8 cellular contexts compared by ENCODE assay signal in genomic region chr1:204494281-204495077, GRCh38. TPM values are rescaled to one million over a fixed set of nuclear protein-coding genes. Genes with fewer than 3 reads are reported as not detected.
A peak's percentile ranks its signal among the peaks of the same experiment; 100 is the strongest.
DNase-seq lines count a peak whose midpoint lies in the region; ATAC-seq, FAIRE-seq and TF ChIP-seq lines count a peak whose summit lies in the region.

TSS of gene PIK3C2B (minus strand) at chr1:204494805. CDS start at chr1:204469802, 25,003 bp downstream.

- FAIRE-seq in GM18507 (lab: Jason Lieb, UNC) (peak; percentile 83), GM12878 (lab: Jason Lieb, UNC) (no peak)

- peak within 1 kb of the TSS; percentile 92 for H3K4me3 ChIP-seq in GM12878

- 1% methylated on average over 58 of the region's 69 CpGs for WGBS in GM12878 (ENCODE audit: insufficient coverage, insufficient replicate concordance, low lambda C conversion rate, missing lambda C conversion rate)

- H3K36me3 ChIP-seq in GM12878 (ENCODE audit: control insufficient read depth in 2 of 2, insufficient read depth in 2 of 2, low read length in 1 of 2) = no peaks in the 10 kb centered on the region

- H3K9ac ChIP-seq in GM12878 (ENCODE audit: control insufficient read depth, insufficient read depth, low read length) = peak within 1 kb of the TSS; percentile 90

- peak; percentile 86 for TF ChIP-seq POLR2A in GM12878 (IDR thresholded peaks at IDR 0.05; ENCODE audit: low read depth, low read length)

- peak within 1 kb of the TSS; percentile 99 for H3K4me2 ChIP-seq in GM12878 (ENCODE audit: control insufficient read depth, insufficient read depth)

- SMC1A ChIA-PET in GM12878 (lab: Charles Lee; ENCODE audit: uncharacterized antibody, unreplicated experiment) = interaction anchor here (1.1 to 19.3 kb wide), 10 partner anchors 9 to 84 kb away, joined by 4 to 939 read pairs (median 18); partner anchors contain the start of gene MDM4

- H2AFZ ChIP-seq in GM12878 (ENCODE audit: control insufficient read depth, low read depth, low read length) = peak within 1 kb of the TSS; percentile 86

- peak; percentile 85 for ATAC-seq in HG02943 (IDR thresholded peaks at IDR 0.05; ENCODE audit: low read depth, unreplicated experiment)
- ATAC-seq in GM12878 = peak; percentile 92
- ATAC-seq in sciatic nerve = peak; percentile 91

- peaks cover 41% of the 10 kb centered on the region for H3K79me2 ChIP-seq in GM12878 (ENCODE audit: control insufficient read depth, insufficient read depth, low read length)

- no peaks in the 10 kb centered on the region; the same call in 2 of the 3 replicates for H3K9me3 ChIP-seq in GM12878 (replicated peaks; ENCODE audit: control insufficient read depth, insufficient read depth, low read length)

- peak; percentile 57 for DNase-seq in A172 (ENCODE audit: low spot score)
- DNase-seq in GM18507 (ENCODE audit: extremely low spot score, insufficient read length, low read depth) = peak; percentile 80
- DNase-seq in NCI-H1930 (lab: John Stamatoyannopoulos, UW) = peak; percentile 49 to 55
- peak; percentile 51 for DNase-seq in T-helper 9 cell
- DNase-seq in GM12878 (ENCODE audit: low read depth, low spot score) = peak; percentile 55
- peak in 47 of 51 donors; percentile 46 to 95 (median 79) for DNase-seq in hypothalamus (lab: John Stamatoyannopoulos, UW)
- DNase-seq in sciatic nerve (ENCODE audit: low spot score) = peak; percentile 88

- H3K27ac ChIP-seq in GM12878 (ENCODE audit: control insufficient read depth, insufficient read depth) = peak within 1 kb of the TSS; percentile 86

- POLR2A ChIA-PET in GM12878 (lab: Charles Lee) = interaction anchor here (0.5 to 6.1 kb wide), 19 partner anchors 9 to 94 kb away, joined by 3 to 81 read pairs (median 4); partner anchors contain the start of gene MDM4

- intact Hi-C loops in GM12878 (cut with micrococcal nuclease; ENCODE audit: unreplicated experiment) = loop anchor here (1.0 to 2.0 kb wide), 3 partner anchors 13 to 64 kb away; no protein-coding TSS in a partner anchor
- intact Hi-C loops in sciatic nerve (cut with DNase I) = loop anchor here (5.0 kb wide), 1 partner anchor 47 kb away; no protein-coding TSS in a partner anchor

- in situ Hi-C loops in GM12878 (cut with MboI) = no loop called here

- RAD21 ChIA-PET in GM12878 (lab: Charles Lee; ENCODE audit: unreplicated experiment) = interaction anchor here (0.6 to 13.5 kb wide), 17 partner anchors 8 to 331 kb away, joined by 3 to 441 read pairs (median 6); partner anchors contain the start of gene MDM4

- TF ChIP-seq RAD21 in GM12878 (IDR thresholded peaks at IDR 0.05; ENCODE audit: insufficient read depth, low read depth, low read length) = peak; percentile 47

- H4K20me1 ChIP-seq in GM12878 (ENCODE audit: control insufficient read depth, insufficient read depth) = no peaks in the 10 kb centered on the region

- TF ChIP-seq EP300 in GM12878 (IDR thresholded peaks at IDR 0.05; ENCODE audit: borderline replicate concordance in 1 of 2, control insufficient read depth in 1 of 2, low read depth in 2 of 2, low read length in 2 of 2) = no peak

- peak; percentile 37 to 59 (median 43) for TF ChIP-seq CTCF in GM12878 (IDR thresholded peaks at IDR 0.05 in 2 of 3, conservative IDR thresholded peaks at IDR 0.05 in 1 of 3; ENCODE audit: control insufficient read depth in 2 of 3, extremely low read depth in 1 of 3, insufficient read depth in 1 of 3, low read depth in 3 of 3, low read length in 3 of 3)

- CTCF ChIA-PET in GM12878 (lab: Yijun Ruan, JAX) = interaction anchor here (0.6 to 39.0 kb wide), 11 partner anchors 10 to 313 kb away, joined by 3 to 2021 read pairs (median 4); partner anchors contain the start of gene MDM4

- H3K27me3 ChIP-seq in GM12878 (replicated peaks in 1 of 2; ENCODE audit: control insufficient read depth in 2 of 2, insufficient read depth in 2 of 2, low read length in 1 of 2) = no peaks in the 10 kb centered on the region

- BruUV-seq in GM12878 (replicated peaks; lab: Mats Ljungman, UMichigan) = no TSS peak

- peaks cover 22% of the 10 kb centered on the region for H3K4me1 ChIP-seq in GM12878 (ENCODE audit: control insufficient read depth, insufficient read depth, low read length)

TF ChIP-seq in GM12878, 131 proteins besides CTCF, POLR2A, EP300 and RAD21 (continues in another document):
- TF ChIP-seq BHLHE40 (IDR thresholded peaks at IDR 0.05; ENCODE audit: borderline replicate concordance in 1 of 2, low read depth in 2 of 2, low read length in 1 of 2) = peak; percentile 61 to 78; a peak in 3 of 4 replicates
- TF ChIP-seq CHD4 (IDR thresholded peaks at IDR 0.05) = no peak
- no peak for TF ChIP-seq HCFC1 (IDR thresholded peaks at IDR 0.05; ENCODE audit: low read length)
- no peak for TF ChIP-seq PBX3 (IDR thresholded peaks at IDR 0.05; ENCODE audit: insufficient replicate concordance, low read depth, low read length)
- TF ChIP-seq FOS (IDR thresholded peaks at IDR 0.05; ENCODE audit: borderline replicate concordance, extremely low read depth, insufficient read length) = no peak
- no peak for TF ChIP-seq REST (IDR thresholded peaks at IDR 0.05; ENCODE audit: low read depth, low read length)
- TF ChIP-seq, protein P1, sequence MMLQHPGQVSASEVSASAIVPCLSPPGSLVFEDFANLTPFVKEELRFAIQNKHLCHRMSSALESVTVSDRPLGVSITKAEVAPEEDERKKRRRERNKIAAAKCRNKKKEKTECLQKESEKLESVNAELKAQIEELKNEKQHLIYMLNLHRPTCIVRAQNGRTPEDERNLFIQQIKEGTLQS (IDR thresholded peaks at IDR 0.05; ENCODE audit: borderline replicate concordance, extremely low read depth, low read depth, low read length) = no peak
- TF ChIP-seq TCF3 (IDR thresholded peaks at IDR 0.05; ENCODE audit: borderline replicate concordance, insufficient read depth, low read depth, low read length) = 0 out of 2 replicates have a peak, but pooled peaks have one; percentile 13
- peak; percentile 49; the same call in 1 of the 2 replicates for TF ChIP-seq NR2F1 (conservative IDR thresholded peaks at IDR 0.05)
- TF ChIP-seq MTA3 (IDR thresholded peaks at IDR 0.05; ENCODE audit: borderline replicate concordance, low read length) = no peak
- TF ChIP-seq BRCA1 (IDR thresholded peaks at IDR 0.05; ENCODE audit: low read depth, low read length) = no peak
- TF ChIP-seq CBX3 (IDR thresholded peaks at IDR 0.05; ENCODE audit: borderline replicate concordance, low read depth) = no peak
- no peak for TF ChIP-seq EED (IDR thresholded peaks at IDR 0.05; ENCODE audit: low read depth)
- TF ChIP-seq NR2C1 (IDR thresholded peaks at IDR 0.05) = no peak
- TF ChIP-seq DPF2 (IDR thresholded peaks at IDR 0.05) = peak; percentile 77

RNA-seq across cellular contexts. Expression of gene PIK3C2B, which starts in this region (rescaled TPM):
- total RNA-seq in A172 (2014; rRNA removed; shearing (Covaris generic)) = 2.0 and 2.5 TPM in 2 replicates
- 98.5 and 110 TPM in 2 replicates for total RNA-seq in GM12878 (2013; cell fraction: nucleolus; rRNA removed)
- total RNA-seq in GM12878 (2014; rRNA removed) = 13.9 and 16.3 TPM in 2 replicates
- total RNA-seq in GM12878 (2014; rRNA removed; fragmentation: Illumina TruSeq; extraction: Trizol) = 8.5 and 9.2 TPM in 2 replicates
- total RNA-seq in GM12878 (2021) = 33.5 and 38.1 TPM in 2 replicates
- 8.3 TPM for polyA plus RNA-seq in GM12878 (2011; ENCODE audit: low read depth)
- 15.9 and 33.9 TPM in 2 replicates for polyA plus RNA-seq in GM12878 (2011; rRNA removed)
- polyA plus RNA-seq in GM12878 (2011; cell fraction: cytosol; rRNA removed) = 33.1 and 36.7 TPM in 2 replicates
- polyA plus RNA-seq in GM12878 (2011; cell fraction: nucleus; rRNA removed) = 55.9 and 60.7 TPM in 2 replicates
- polyA plus RNA-seq in GM12878 (2012) = 10.1 and 10.7 TPM in 2 replicates
- polyA plus RNA-seq in GM12878 (2014; fragmentation: Illumina TruSeq; extraction: Trizol) = 10.2 and 14.4 TPM in 2 replicates
- 1 to 10 TPM; 2.2 to 5.0 TPM for polyA plus RNA-seq in GM12878 (2014; fragmentation: Nextera tagmentation; extraction: Ambion mirVana)
- polyA plus RNA-seq in GM12878 (2014; rRNA removed) = 23.8 and 28.2 TPM in 2 replicates
- 1 to 10 TPM; 6.0 to 8.2 TPM for polyA plus RNA-seq in GM12878 (2016; fragmentation: Nextera tagmentation; extraction: Ambion mirVana)
- polyA minus RNA-seq in GM12878 (2011; rRNA and poly(A)+ RNA removed) = 69.9 and 86.4 TPM in 2 replicates
- 37.2 and 39.0 TPM in 2 replicates for polyA minus RNA-seq in GM12878 (2011; cell fraction: cytosol; rRNA and poly(A)+ RNA removed)
- 38.8 and 80.3 TPM in 2 replicates for polyA minus RNA-seq in GM12878 (2011; cell fraction: nucleus; rRNA and poly(A)+ RNA removed)
- 52.2 TPM for total RNA-seq in sciatic nerve

Comparison
In these comparisons a context has a peak if more than half of its experiments do, and no peak if none do; other contexts are left out.
1. Peak in every context shown above with its lines: DNase-seq, ATAC-seq, H3K4me3 ChIP-seq and H3K27ac ChIP-seq.